19 cellular contexts compared by ENCODE assay signal in the genomic region with DNA sequence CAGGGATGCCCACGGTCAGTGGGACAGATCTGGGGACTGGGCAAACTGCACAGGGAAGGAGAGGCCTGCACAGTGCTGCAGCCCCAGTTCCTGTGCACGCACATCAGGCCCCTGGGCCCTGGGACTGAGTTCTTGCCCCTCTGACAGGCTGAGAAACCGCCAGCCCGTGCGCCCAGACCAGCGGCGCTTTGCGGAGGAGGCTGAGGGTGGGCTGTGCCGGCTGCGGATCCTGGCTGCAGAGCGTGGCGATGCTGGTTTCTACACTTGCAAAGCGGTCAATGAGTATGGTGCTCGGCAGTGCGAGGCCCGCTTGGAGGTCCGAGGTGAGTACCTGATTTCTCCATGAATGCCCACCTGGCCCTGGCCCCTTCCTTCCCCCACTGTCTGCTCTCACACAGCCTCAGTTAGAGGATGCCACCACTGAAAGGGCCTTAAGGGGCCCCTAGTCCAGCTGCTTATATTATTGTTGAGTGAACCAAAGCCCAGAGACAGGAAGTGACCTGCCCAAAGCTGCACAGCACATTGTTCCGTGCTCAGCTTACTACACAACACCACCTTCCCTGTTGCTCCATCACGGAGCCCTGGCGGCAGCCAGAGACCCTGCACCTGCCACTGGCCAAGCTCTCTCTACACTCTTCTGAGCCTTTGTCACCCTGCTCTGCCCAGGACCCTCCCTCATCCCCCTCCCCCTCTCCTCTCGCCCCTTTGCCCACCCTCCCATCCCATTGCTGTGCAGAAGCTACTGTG. TPM values are rescaled to one million over a fixed set of nuclear protein-coding genes. Genes with fewer than 3 reads are reported as not detected.
DNase-seq lines count a peak whose midpoint lies in the region; ATAC-seq, FAIRE-seq and TF ChIP-seq lines count a peak whose summit lies in the region.
"Had no signal": no experiment of that assay in that cellular context is flagged by ENCODE, and none has a peak within 500 bp of the region (broad histone marks: within the 10 kb centered on the region; RNA-seq: fewer than 3 reads in every experiment).

No MANE protein-coding gene starts in this region.

- no peak for TF ChIP-seq RAD21 in GM12878 (IDR thresholded peaks at IDR 0.05; ENCODE audit: insufficient read depth, low read depth, low read length)

- H3K9me3 ChIP-seq in left ventricle myocardium inferior (replicated peaks) (no peaks in the 10 kb centered on the region), GM12878 (replicated peaks; ENCODE audit: control insufficient read depth, insufficient read depth, low read length) (no peaks in the 10 kb centered on the region), muscle layer of colon (ENCODE audit: low read length) (no peaks in the 10 kb centered on the region), uterus (no peaks in the 10 kb centered on the region)
- H3K9me3 ChIP-seq: BLaER1 treated with 17β-estradiol and CSF1 and Interleukin-3, amounts not matched to agents 10 nM and 100 nM had no signal

- BruUV-seq in GM12878 (replicated peaks; lab: Mats Ljungman, UMichigan) = no TSS peak

- TF ChIP-seq POLR2A in GM12878 (IDR thresholded peaks at IDR 0.05; ENCODE audit: low read depth, low read length) (no peak), uterus (IDR thresholded peaks at IDR 0.05) (no peak)

- RAD21 ChIA-PET in GM12878 (lab: Charles Lee; ENCODE audit: unreplicated experiment) = no interaction called here

- H3K9ac ChIP-seq in GM12878 (ENCODE audit: control insufficient read depth, insufficient read depth, low read length) = no peak overlapping the region
- H3K9ac ChIP-seq in muscle layer of colon (ENCODE audit: low read length) = peak overlapping the region; percentile 37
- H3K9ac ChIP-seq: BLaER1 treated with 17β-estradiol and CSF1 and Interleukin-3, amounts not matched to agents 10 nM and 100 nM had no signal

- DNase-seq in left ventricle myocardium inferior = no peak
- no peak for DNase-seq in cardiac septum (ENCODE audit: low spot score)
- no peak for DNase-seq in GM12878 (ENCODE audit: low read depth, low spot score)
- no peak for DNase-seq in uterus
- DNase-seq in activated CD4-positive, alpha-beta memory T cell treated with anti-CD3 and anti-CD28 coated beads, Interleukin-2, amount 10 ng/mL, durations not matched to agents 7 days and 5 days = no peak
- no peak for DNase-seq in progenitor cell of endocrine pancreas (ENCODE audit: low spot score, unreplicated experiment)
- DNase-seq: DND-41, NCI-H187, NCI-H226, NCI-H524 treated with DMSO at 0.1 percent for 48 hours, SHP77 had no signal

- peaks cover 14% of the 10 kb centered on the region for H3K36me3 ChIP-seq in left ventricle myocardium inferior
- H3K36me3 ChIP-seq in GM12878 (ENCODE audit: control insufficient read depth in 2 of 2, insufficient read depth in 2 of 2, low read length in 1 of 2) = no peaks in the 10 kb centered on the region
- H3K36me3 ChIP-seq in muscle layer of colon (ENCODE audit: insufficient read depth, low read length) = peaks cover 42% of the 10 kb centered on the region
- H3K36me3 ChIP-seq in uterus = no peaks in the 10 kb centered on the region

- peaks cover 80% of the 10 kb centered on the region for H3K4me1 ChIP-seq in left ventricle myocardium inferior
- H3K4me1 ChIP-seq in GM12878 (ENCODE audit: control insufficient read depth, insufficient read depth, low read length) = no peaks in the 10 kb centered on the region
- peaks cover 87% of the 10 kb centered on the region for H3K4me1 ChIP-seq in muscle layer of colon (ENCODE audit: insufficient read depth, low read length)
- H3K4me1 ChIP-seq in uterus = peaks cover 0 to 14% of the 10 kb centered on the region in 2 donors

- TF ChIP-seq CTCF in left ventricle myocardium inferior (IDR thresholded peaks at IDR 0.05; ENCODE audit: borderline replicate concordance) = no peak
- no peak for TF ChIP-seq CTCF in GM12878 (IDR thresholded peaks at IDR 0.05 in 2 of 3, conservative IDR thresholded peaks at IDR 0.05 in 1 of 3; ENCODE audit: control insufficient read depth in 2 of 3, extremely low read depth in 1 of 3, insufficient read depth in 1 of 3, low read depth in 3 of 3, low read length in 3 of 3)
- no peak for TF ChIP-seq CTCF in uterus (IDR thresholded peaks at IDR 0.05)
- TF ChIP-seq CTCF in progenitor cell of endocrine pancreas (IDR thresholded peaks at IDR 0.05; ENCODE audit: unreplicated experiment) = no peak

- no peak overlapping the region for H3K4me2 ChIP-seq in GM12878 (ENCODE audit: control insufficient read depth, insufficient read depth)

- no peaks in the 10 kb centered on the region for H4K20me1 ChIP-seq in GM12878 (ENCODE audit: control insufficient read depth, insufficient read depth)
- H4K20me1 ChIP-seq: BLaER1 treated with 17β-estradiol and CSF1 and Interleukin-3, amounts not matched to agents 10 nM and 100 nM had no signal

- in situ Hi-C loops in GM12878 (cut with MboI) = no loop called here

- H3K27ac Mint-ChIP-seq in activated CD4-positive, alpha-beta memory T cell treated with anti-CD3 and anti-CD28 coated beads, Interleukin-2, amount 10 ng/mL, durations not matched to agents 7 days and 5 days = no peak overlapping the region
- no peak overlapping the region for H3K27ac Mint-ChIP-seq in progenitor cell of endocrine pancreas

- H3K79me2 ChIP-seq in GM12878 (ENCODE audit: control insufficient read depth, insufficient read depth, low read length) = no peaks in the 10 kb centered on the region

- no peaks in the 10 kb centered on the region for H3K36me3 Mint-ChIP-seq in activated CD4-positive, alpha-beta memory T cell treated with anti-CD3 and anti-CD28 coated beads, Interleukin-2, amount 10 ng/mL, durations not matched to agents 7 days and 5 days (ENCODE audit: low read depth)
- no peaks in the 10 kb centered on the region for H3K36me3 Mint-ChIP-seq in progenitor cell of endocrine pancreas (ENCODE audit: insufficient read depth)

- H3K9me3 Mint-ChIP-seq in activated CD4-positive, alpha-beta memory T cell treated with anti-CD3 and anti-CD28 coated beads, Interleukin-2, amount 10 ng/mL, durations not matched to agents 7 days and 5 days = no peaks in the 10 kb centered on the region
- H3K9me3 Mint-ChIP-seq in progenitor cell of endocrine pancreas (ENCODE audit: low read depth) = no peaks in the 10 kb centered on the region

- H3K27ac ChIP-seq in left ventricle myocardium inferior (replicated peaks) (peak overlapping the region; percentile 46), GM12878 (ENCODE audit: control insufficient read depth, insufficient read depth) (no peak overlapping the region), muscle layer of colon (ENCODE audit: low read depth, low read length) (peak overlapping the region; percentile 57), uterus (peak overlapping the region; percentile 1 to 97)
- H3K27ac ChIP-seq: BLaER1 treated with 17β-estradiol and CSF1 and Interleukin-3, amounts not matched to agents 10 nM and 100 nM had no signal

- no peak for FAIRE-seq in GM12878 (lab: Jason Lieb, UNC)
- FAIRE-seq: G401.6, GM12891, H1 had no signal

- ATAC-seq in GM12878 (peak; percentile 46; the same call in 2 of the 3 replicates), GM21515 (IDR thresholded peaks at IDR 0.05; ENCODE audit: unreplicated experiment) (no peak)
- ATAC-seq: Panc1 had no signal

- H3K4me3 ChIP-seq in left ventricle myocardium inferior (peak overlapping the region; percentile 19), GM12878 (no peak overlapping the region), muscle layer of colon (ENCODE audit: low read depth in 1 of 2, low read length in 2 of 2) (no peak overlapping the region), uterus (no peak overlapping the region)
- H3K4me3 ChIP-seq: BLaER1 treated with 17β-estradiol and CSF1 and Interleukin-3, amounts not matched to agents 10 nM and 100 nM had no signal

- H3K4me1 Mint-ChIP-seq in activated CD4-positive, alpha-beta memory T cell treated with anti-CD3 and anti-CD28 coated beads, Interleukin-2, amount 10 ng/mL, durations not matched to agents 7 days and 5 days = peaks cover 4% of the 10 kb centered on the region
- H3K4me1 Mint-ChIP-seq in progenitor cell of endocrine pancreas (ENCODE audit: low read depth) = peaks cover 4% of the 10 kb centered on the region

- no peak overlapping the region for H2AFZ ChIP-seq in GM12878 (ENCODE audit: control insufficient read depth, low read depth, low read length)

- H3K27me3 ChIP-seq in left ventricle myocardium inferior (ENCODE audit: low read depth) (peaks cover 12% of the 10 kb centered on the region), GM12878 (replicated peaks in 1 of 2; ENCODE audit: control insufficient read depth in 2 of 2, insufficient read depth in 2 of 2, low read length in 1 of 2) (no peaks in the 10 kb centered on the region), muscle layer of colon (ENCODE audit: control insufficient read depth in 1 of 2, insufficient read depth in 2 of 2, low read length in 2 of 2) (no peaks in the 10 kb centered on the region), uterus (no peaks in the 10 kb centered on the region)
- H3K27me3 ChIP-seq: BLaER1 treated with 17β-estradiol and CSF1 and Interleukin-3, amounts not matched to agents 10 nM and 100 nM had no signal

- CTCF ChIA-PET in GM12878 (lab: Yijun Ruan, JAX) = interaction anchor here (1.9 kb wide), 2 partner anchors 12 to 66 kb away, joined by 4 to 16 read pairs; no protein-coding TSS in a partner anchor
- CTCF ChIA-PET in activated CD4-positive, alpha-beta memory T cell treated with anti-CD3 and anti-CD28 coated beads, Interleukin-2, amount 10 ng/mL, durations not matched to agents 7 days and 5 days (lab: Charles Lee) = interaction anchor here (2.8 kb wide), 1 partner anchor 66 kb away, joined by 11 read pairs; no protein-coding TSS in a partner anchor

- no peak overlapping the region for H3K4me3 Mint-ChIP-seq in activated CD4-positive, alpha-beta memory T cell treated with anti-CD3 and anti-CD28 coated beads, Interleukin-2, amount 10 ng/mL, durations not matched to agents 7 days and 5 days
- no peak overlapping the region for H3K4me3 Mint-ChIP-seq in progenitor cell of endocrine pancreas (ENCODE audit: low read depth)

- no peaks in the 10 kb centered on the region for H3K27me3 Mint-ChIP-seq in activated CD4-positive, alpha-beta memory T cell treated with anti-CD3 and anti-CD28 coated beads, Interleukin-2, amount 10 ng/mL, durations not matched to agents 7 days and 5 days
- H3K27me3 Mint-ChIP-seq in progenitor cell of endocrine pancreas = no peaks in the 10 kb centered on the region

- intact Hi-C loops in left ventricle myocardium inferior (cut with micrococcal nuclease) (no loop called here), cardiac septum (cut with DNase I) (no loop called here), GM12878 (cut with micrococcal nuclease; ENCODE audit: unreplicated experiment) (no loop called here), uterus (cut with DNase I; ENCODE audit: low total_unique reads) (no loop called here)

- TF ChIP-seq EP300 in GM12878 (IDR thresholded peaks at IDR 0.05; ENCODE audit: borderline replicate concordance in 1 of 2, control insufficient read depth in 1 of 2, low read depth in 2 of 2, low read length in 2 of 2) = no peak

- 50% methylated on average over 19 of the region's 21 CpGs for WGBS in GM12878 (ENCODE audit: insufficient coverage, insufficient replicate concordance, low lambda C conversion rate, missing lambda C conversion rate)

- POLR2A ChIA-PET in GM12878 (lab: Charles Lee) = no interaction called here
- POLR2A ChIA-PET in activated CD4-positive, alpha-beta memory T cell treated with anti-CD3 and anti-CD28 coated beads, Interleukin-2, amount 10 ng/mL, durations not matched to agents 7 days and 5 days (lab: Charles Lee) = no interaction called here

- SMC1A ChIA-PET in GM12878 (lab: Charles Lee; ENCODE audit: uncharacterized antibody, unreplicated experiment) = interaction anchor here (0.7 kb wide), 1 partner anchor 68 kb away, joined by 3 read pairs; no protein-coding TSS in a partner anchor

RNA-seq across cellular contexts. Expression of a gene that starts 29.8 kb away (rescaled TPM):
- total RNA-seq in left ventricle myocardium inferior = 145 TPM
- total RNA-seq in cardiac septum = 199 TPM
- total RNA-seq in GM12878 (2013; cell fraction: nucleolus; rRNA removed) = not detected in 2 replicates
- total RNA-seq in GM12878 (2014; rRNA removed) = not detected in 2 replicates
- not detected in 2 replicates for total RNA-seq in GM12878 (2014; rRNA removed; fragmentation: Illumina TruSeq; extraction: Trizol)
- total RNA-seq in GM12878 (2021) = 0.28 TPM in 1 of 2 replicates, not detected in the other
- not detected for polyA plus RNA-seq in GM12878 (2011; ENCODE audit: low read depth)
- not detected in 2 replicates for polyA plus RNA-seq in GM12878 (2011; rRNA removed)
- polyA plus RNA-seq in GM12878 (2011; cell fraction: cytosol; rRNA removed) = 0.01 and 0.02 TPM in 2 replicates
- polyA plus RNA-seq in GM12878 (2011; cell fraction: nucleus; rRNA removed) = 0.21 TPM in 1 of 2 replicates, not detected in the other
- 0.17 TPM in 1 of 2 replicates, not detected in the other for polyA plus RNA-seq in GM12878 (2012)
- not detected in 2 replicates for polyA plus RNA-seq in GM12878 (2014; fragmentation: Illumina TruSeq; extraction: Trizol)
- polyA plus RNA-seq in GM12878 (2014; fragmentation: Nextera tagmentation; extraction: Ambion mirVana) = not detected
- 0.01 and 0.03 TPM in 2 replicates for polyA plus RNA-seq in GM12878 (2014; rRNA removed)
- not detected for polyA plus RNA-seq in GM12878 (2016; fragmentation: Nextera tagmentation; extraction: Ambion mirVana)
- not detected in 2 replicates for polyA minus RNA-seq in GM12878 (2011; rRNA and poly(A)+ RNA removed)
- polyA minus RNA-seq in GM12878 (2011; cell fraction: cytosol; rRNA and poly(A)+ RNA removed) = not detected in 2 replicates
- polyA minus RNA-seq in GM12878 (2011; cell fraction: nucleus; rRNA and poly(A)+ RNA removed) = not detected in 2 replicates
- 100 to 1,000 TPM in 1 of 4 donors, 10 to 100 TPM in 3; 22.9 to 318 (median 36.1) TPM for total RNA-seq in uterus
- total RNA-seq in activated CD4-positive, alpha-beta memory T cell treated with anti-CD3 and anti-CD28 coated beads, Interleukin-2, amount 10 ng/mL, durations not matched to agents 7 days and 5 days = 1 to 10 TPM in 1 of 2 experiments, under 1 TPM in 1; 0.20 to 1.1 TPM
- total RNA-seq in progenitor cell of endocrine pancreas = 15.1 and 15.5 TPM in 2 replicates

RNA-seq across cellular contexts. Expression of a gene that starts 34.2 kb away (rescaled TPM):
- 22.0 TPM for total RNA-seq in left ventricle myocardium inferior
- total RNA-seq in cardiac septum = 22.6 TPM
- 20.1 and 20.9 TPM in 2 replicates for total RNA-seq in GM12878 (2013; cell fraction: nucleolus; rRNA removed)
- 44.6 and 45.9 TPM in 2 replicates for total RNA-seq in GM12878 (2014; rRNA removed)
- 23.4 and 24.4 TPM in 2 replicates for total RNA-seq in GM12878 (2014; rRNA removed; fragmentation: Illumina TruSeq; extraction: Trizol)
- total RNA-seq in GM12878 (2021) = 37.6 and 45.3 TPM in 2 replicates
- 51.7 TPM for polyA plus RNA-seq in GM12878 (2011; ENCODE audit: low read depth)
- 31.1 and 53.6 TPM in 2 replicates for polyA plus RNA-seq in GM12878 (2011; rRNA removed)
- polyA plus RNA-seq in GM12878 (2011; cell fraction: cytosol; rRNA removed) = 80.7 and 80.9 TPM in 2 replicates
- 106 and 110 TPM in 2 replicates for polyA plus RNA-seq in GM12878 (2011; cell fraction: nucleus; rRNA removed)
- polyA plus RNA-seq in GM12878 (2012) = 47.7 and 54.4 TPM in 2 replicates
- polyA plus RNA-seq in GM12878 (2014; fragmentation: Illumina TruSeq; extraction: Trizol) = 35.6 and 38.9 TPM in 2 replicates
- polyA plus RNA-seq in GM12878 (2014; fragmentation: Nextera tagmentation; extraction: Ambion mirVana) = 10 to 100 TPM in 1 of 2 experiments, 1 to 10 TPM in 1; 1.9 to 10.2 TPM
- 49.9 and 54.5 TPM in 2 replicates for polyA plus RNA-seq in GM12878 (2014; rRNA removed)
- polyA plus RNA-seq in GM12878 (2016; fragmentation: Nextera tagmentation; extraction: Ambion mirVana) = 10 to 100 TPM; 66.8 to 83.2 TPM
- 53.2 and 62.3 TPM in 2 replicates for polyA minus RNA-seq in GM12878 (2011; rRNA and poly(A)+ RNA removed)
- polyA minus RNA-seq in GM12878 (2011; cell fraction: cytosol; rRNA and poly(A)+ RNA removed) = 16.4 and 26.6 TPM in 2 replicates
- polyA minus RNA-seq in GM12878 (2011; cell fraction: nucleus; rRNA and poly(A)+ RNA removed) = 18.9 and 24.5 TPM in 2 replicates
- 10 to 100 TPM; 14.1 to 39.5 (median 27.6) TPM for total RNA-seq in uterus
- 10 to 100 TPM; 41.0 to 42.3 TPM for total RNA-seq in activated CD4-positive, alpha-beta memory T cell treated with anti-CD3 and anti-CD28 coated beads, Interleukin-2, amount 10 ng/mL, durations not matched to agents 7 days and 5 days
- total RNA-seq in progenitor cell of endocrine pancreas = 35.8 and 37.4 TPM in 2 replicates

RNA-seq across cellular contexts. Expression of a gene that starts 46.3 kb away (rescaled TPM):
- total RNA-seq in left ventricle myocardium inferior (15,954 TPM), cardiac septum (21,230 TPM), GM12878 (2014; rRNA removed) (not detected in 2 replicates), GM12878 (2014; rRNA removed; fragmentation: Illumina TruSeq; extraction: Trizol) (not detected in 2 replicates), GM12878 (2021) (0.66 and 0.80 TPM in 2 replicates), uterus (1,000 to 10,000 TPM in 2 of 4 donors, 100 to 1,000 TPM in 2; 578 to 3,551 (median 1,628) TPM), progenitor cell of endocrine pancreas (not detected in 2 replicates)
- total RNA-seq in GM12878 (2013; cell fraction: nucleolus; rRNA removed) = not detected in 2 replicates
- polyA plus RNA-seq in GM12878 (2011; ENCODE audit: low read depth) = not detected
- polyA plus RNA-seq in GM12878 (2011; rRNA removed) (not detected in 2 replicates), GM12878 (2014; fragmentation: Illumina TruSeq; extraction: Trizol) (not detected in 2 replicates), GM12878 (2014; fragmentation: Nextera tagmentation; extraction: Ambion mirVana) (not detected), GM12878 (2014; rRNA removed) (not detected in 2 replicates), GM12878 (2016; fragmentation: Nextera tagmentation; extraction: Ambion mirVana) (not detected)
- polyA plus RNA-seq in GM12878 (2011; cell fraction: cytosol; rRNA removed) = not detected in 2 replicates
- not detected in 2 replicates for polyA plus RNA-seq in GM12878 (2011; cell fraction: nucleus; rRNA removed)
- not detected in 2 replicates for polyA plus RNA-seq in GM12878 (2012)
- polyA minus RNA-seq in GM12878 (2011; rRNA and poly(A)+ RNA removed) = not detected in 2 replicates
- polyA minus RNA-seq in GM12878 (2011; cell fraction: cytosol; rRNA and poly(A)+ RNA removed) = not detected in 2 replicates
- polyA minus RNA-seq in GM12878 (2011; cell fraction: nucleus; rRNA and poly(A)+ RNA removed) = not detected in 2 replicates
- not detected for total RNA-seq in activated CD4-positive, alpha-beta memory T cell treated with anti-CD3 and anti-CD28 coated beads, Interleukin-2, amount 10 ng/mL, durations not matched to agents 7 days and 5 days
- total RNA-seq: HT-29 had no signal

RNA-seq across cellular contexts. Expression of a gene that starts 49.8 kb away (rescaled TPM):
- total RNA-seq in left ventricle myocardium inferior = not detected
- 0.32 TPM for total RNA-seq in cardiac septum
- total RNA-seq in GM12878 (2013; cell fraction: nucleolus; rRNA removed) = 0.22 and 0.25 TPM in 2 replicates
- not detected in 2 replicates for total RNA-seq in GM12878 (2014; rRNA removed)
- total RNA-seq in GM12878 (2014; rRNA removed; fragmentation: Illumina TruSeq; extraction: Trizol) = not detected in 2 replicates
- not detected in 2 replicates for total RNA-seq in GM12878 (2021)
- not detected for polyA plus RNA-seq in GM12878 (2011; ENCODE audit: low read depth)
- not detected in 2 replicates for polyA plus RNA-seq in GM12878 (2011; rRNA removed)
- polyA plus RNA-seq in GM12878 (2011; cell fraction: cytosol; rRNA removed) = not detected in 2 replicates
- polyA plus RNA-seq in GM12878 (2011; cell fraction: nucleus; rRNA removed) = 0.09 and 0.10 TPM in 2 replicates
- polyA plus RNA-seq in GM12878 (2012) = 0.06 and 0.08 TPM in 2 replicates
- polyA plus RNA-seq in GM12878 (2014; fragmentation: Illumina TruSeq; extraction: Trizol) = 0.01 TPM in 1 of 2 replicates, not detected in the other
- polyA plus RNA-seq in GM12878 (2014; fragmentation: Nextera tagmentation; extraction: Ambion mirVana) = not detected
- polyA plus RNA-seq in GM12878 (2014; rRNA removed) = not detected in 2 replicates
- not detected for polyA plus RNA-seq in GM12878 (2016; fragmentation: Nextera tagmentation; extraction: Ambion mirVana)
- polyA minus RNA-seq in GM12878 (2011; rRNA and poly(A)+ RNA removed) = not detected in 2 replicates
- polyA minus RNA-seq in GM12878 (2011; cell fraction: cytosol; rRNA and poly(A)+ RNA removed) = not detected in 2 replicates
- polyA minus RNA-seq in GM12878 (2011; cell fraction: nucleus; rRNA and poly(A)+ RNA removed) = 0.10 TPM in 1 of 2 replicates, not detected in the other
- total RNA-seq in uterus = under 1 TPM in 2 of 4 donors, not detected in 2; 0.21 to 0.30 TPM
- total RNA-seq in activated CD4-positive, alpha-beta memory T cell treated with anti-CD3 and anti-CD28 coated beads, Interleukin-2, amount 10 ng/mL, durations not matched to agents 7 days and 5 days = under 1 TPM in 1 of 2 experiments, not detected in 1; 0.13 TPM
- 3.4 and 5.1 TPM in 2 replicates for total RNA-seq in progenitor cell of endocrine pancreas

Comparison
In these comparisons a context has a peak if more than half of its experiments do, and no peak if none do; other contexts are left out.
1. RNA of a gene that starts 46.3 kb away (total RNA-seq): 21,230 TPM in cardiac septum (single experiment), 15,954 TPM in left ventricle myocardium inferior (single experiment) and 578 to 3,551 TPM in uterus; not detected in progenitor cell of endocrine pancreas, 0.66 to 0.80 TPM in GM12878 and not detected in activated CD4-positive, alpha-beta memory T cell treated with anti-CD3 and anti-CD28 coated beads, Interleukin-2, amount 10 ng/mL, durations not matched to agents 7 days and 5 days; every median in the first group is over 100 times any median in the second.